Comparison of ENCODE assay signal across 11 cellular contexts in the genomic region with DNA sequence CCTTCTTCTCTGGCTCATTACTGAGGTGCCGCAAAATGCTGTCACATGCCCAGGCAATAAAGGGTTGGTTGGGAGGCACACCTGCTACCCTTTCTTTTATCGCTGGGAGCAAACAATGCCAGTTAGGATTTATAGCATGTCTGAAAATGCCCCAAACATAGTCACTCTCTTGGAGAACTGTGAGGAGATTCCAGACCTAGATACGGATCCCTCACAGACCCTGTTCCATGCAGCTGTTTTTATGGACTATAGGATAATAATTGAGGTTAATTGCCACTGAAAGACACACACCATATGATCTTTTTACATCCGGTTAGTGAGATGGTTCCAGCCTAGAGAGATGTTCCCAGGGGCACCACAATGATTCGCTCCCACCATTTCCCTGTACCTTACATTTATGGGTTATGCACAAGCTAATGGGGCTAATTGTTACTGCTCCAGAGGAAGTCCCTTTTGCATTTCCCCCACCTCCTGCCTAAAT.
DNase-seq lines count a peak whose midpoint lies in the region; TF ChIP-seq lines count a peak whose summit lies in the region.
"Had no signal": no experiment of that assay in that cellular context is flagged by ENCODE, and none has a peak within 500 bp of the region (broad histone marks: within the 10 kb centered on the region; RNA-seq: fewer than 3 reads in every experiment).

No MANE protein-coding gene starts in this region.

- H3K4me3 ChIP-seq in vagina (no peak overlapping the region), foreskin fibroblast (ENCODE audit: low read depth in 1 of 2, low read length in 2 of 2) (peak overlapping the region in 1 of 2 donors; percentile 2)

- no peaks in the 10 kb centered on the region for H3K9me3 ChIP-seq in vagina

- no peaks in the 10 kb centered on the region for H3K27me3 ChIP-seq in vagina

- TF ChIP-seq POLR2A in vagina (IDR thresholded peaks at IDR 0.05), result no peak

- intact Hi-C loops in vagina (cut with DNase I), result no loop called here

- H3K36me3 ChIP-seq in vagina, result no peaks in the 10 kb centered on the region

- no peak for TF ChIP-seq CTCF in vagina (IDR thresholded peaks at IDR 0.05)
- TF ChIP-seq CTCF in foreskin fibroblast (IDR thresholded peaks at IDR 0.05; ENCODE audit: low read depth, low read length), result no peak

- peak; percentile 2 for DNase-seq in NCI-H146 (lab: John Stamatoyannopoulos, UW)
- DNase-seq in NCI-H146 treated with DMSO at 0.1 percent for 48 hours (lab: John Stamatoyannopoulos, UW; ENCODE audit: unreplicated experiment), result no peak
- peak; percentile 100 for DNase-seq in NCI-H69 (lab: John Stamatoyannopoulos, UW)
- peak; percentile 33 for DNase-seq in inferior parietal cortex (ENCODE audit: extremely low spot score)
- DNase-seq in vagina (ENCODE audit: extremely low spot score in 2 of 2), result no peak
- DNase-seq in occipital lobe (lab: John Stamatoyannopoulos, UW), result no peak
- DNase-seq in HCEC 1CT, result no peak
- DNase-seq in foreskin fibroblast, result no peak
- DNase-seq: GOT3; NCI-H1694; stimulated activated naive CD4-positive, alpha-beta T cell treated with Interleukin-2 at 50 U/mL for 16 hours had no signal

- peaks cover 24% of the 10 kb centered on the region for H3K4me1 ChIP-seq in vagina

- H3K27ac ChIP-seq in vagina, result peak overlapping the region; percentile 65

Comparison
In these comparisons a context has a peak if more than half of its experiments do, and no peak if none do; other contexts are left out.
1. DNase-seq: peak in NCI-H146 (single experiment), NCI-H69 (single experiment) and inferior parietal cortex (single experiment); none in NCI-H146 treated with DMSO at 0.1 percent for 48 hours (single experiment), vagina (0 of 2), occipital lobe (single experiment), HCEC 1CT (single experiment) and foreskin fibroblast (0 of 2).